28 cellular contexts compared by ENCODE assay signal in genomic region chr11:80686889-80687288, GRCh38.
"Had no signal": no experiment of that assay in that cellular context is flagged by ENCODE, and none has a peak within 500 bp of the region (broad histone marks: within the 10 kb centered on the region; RNA-seq: fewer than 3 reads in every experiment).

No MANE protein-coding gene starts in this region.

- ATAC-seq: activated CD4-positive, alpha-beta T cell treated with anti-CD3 and anti-CD28 coated beads for 36 hours; activated CD4-positive, CD25-positive, alpha-beta regulatory T cell treated with anti-CD3 and anti-CD28 coated beads, Interleukin-2, amount 50 U/mL, for 24 hours; activated CD8-positive, alpha-beta memory T cell treated with anti-CD3 and anti-CD28 coated beads, Interleukin-2, amount 10 ng/mL, durations not matched to agents 7 days and 5 days; activated CD8-positive, alpha-beta T cell treated with anti-CD3 and anti-CD28 coated beads, Interleukin-2, amount 10 ng/mL, durations not matched to agents 7 days and 5 days; activated naive CD8-positive, alpha-beta T cell treated with anti-CD3 and anti-CD28 coated beads, Interleukin-2, amount 50 U/mL, for 24 hours had no signal

- FAIRE-seq: TTC549 had no signal

- DNase-seq: activated CD4-positive, alpha-beta memory T cell treated with anti-CD3 and anti-CD28 coated beads, Interleukin-2, amount 10 ng/mL, durations not matched to agents 7 days and 5 days; activated CD4-positive, alpha-beta T cell treated with anti-CD3 and anti-CD28 coated beads for 1 hour; activated CD4-positive, alpha-beta T cell treated with anti-CD3 and anti-CD28 coated beads for 36 hours; activated CD4-positive, alpha-beta T cell treated with anti-CD3 and anti-CD28 coated beads for 48 hours; activated CD4-positive, alpha-beta T cell treated with anti-CD3 and anti-CD28 coated beads, Interleukin-2, amount 10 ng/mL, durations not matched to agents 7 days and 5 days; activated CD4-positive, alpha-beta T cell treated with anti-CD3 and anti-CD28 coated beads, Interleukin-2, amount 50 U/mL, for 48 hours; activated CD4-positive, CD25-positive, alpha-beta regulatory T cell; activated CD8-positive, alpha-beta memory T cell treated with anti-CD3 and anti-CD28 coated beads for 24 hours; activated CD8-positive, alpha-beta memory T cell treated with anti-CD3 and anti-CD28 coated beads, Interleukin-2, amount 10 ng/mL, durations not matched to agents 7 days and 5 days; activated CD8-positive, alpha-beta memory T cell treated with anti-CD3 and anti-CD28 coated beads, Interleukin-2, amount 50 U/mL, for 48 hours; activated CD8-positive, alpha-beta T cell treated with anti-CD3 and anti-CD28 coated beads, Interleukin-2, amount 10 ng/mL, durations not matched to agents 7 days and 5 days; activated effector memory CD4-positive, alpha-beta T cell treated with Interleukin-2 at 50 U/mL for 16 hours; activated gamma-delta T cell; activated naive CD4-positive, alpha-beta T cell treated with anti-CD3 and anti-CD28 coated beads, Interleukin-2, amount 10 ng/mL, durations not matched to agents 7 days and 5 days; activated naive CD4-positive, alpha-beta T cell treated with Interleukin-2 at 50 U/mL for 16 hours; activated naive CD8-positive, alpha-beta T cell treated with anti-CD3 and anti-CD28 coated beads, Interleukin-2, amount 10 ng/mL, durations not matched to agents 7 days and 5 days; activated naive CD8-positive, alpha-beta T cell treated with anti-CD3 and anti-CD28 coated beads, Interleukin-2, amount 50 U/mL, for 24 hours; activated T-cell treated with anti-CD3 and anti-CD28 coated beads, Interleukin-2, amount 50 U/mL, for 24 hours; activated T-cell treated with anti-CD3 and anti-CD28 coated beads, Interleukin-2, amount 50 U/mL, for 48 hours; amygdala; anterior cingulate cortex; central memory CD4-positive, alpha-beta T cell; T-helper 2 cell; T-helper 9 cell had no signal

- H3K36me3 ChIP-seq: ascending aorta had no signal

- H3K4me3 ChIP-seq: ascending aorta had no signal

- H3K27me3 ChIP-seq: ascending aorta had no signal

- H3K27ac ChIP-seq: ascending aorta, VCaP had no signal

- H3K9me3 ChIP-seq: ascending aorta had no signal

- H3K4me1 ChIP-seq: ascending aorta had no signal
